In the genomic region with DNA sequence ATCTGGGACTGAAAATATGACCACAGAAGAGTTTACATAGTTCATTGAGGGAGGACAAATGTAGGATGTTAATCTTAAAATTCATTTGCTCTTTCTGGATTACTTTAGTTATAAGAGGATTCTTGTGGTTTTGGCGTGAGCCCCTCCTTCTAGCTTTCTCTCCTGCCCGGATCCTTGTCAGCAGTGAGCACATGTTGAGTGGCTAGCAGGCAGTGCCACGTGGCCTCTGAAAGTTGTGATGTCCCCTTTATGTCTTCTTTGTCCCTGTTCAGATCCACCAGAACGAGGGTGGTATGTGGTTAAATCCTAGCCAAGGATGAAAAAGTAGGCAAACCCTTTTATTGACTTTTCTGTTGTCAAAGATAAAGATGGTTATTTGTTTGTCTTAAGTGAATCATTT, we compare ENCODE assay signal across 26 cellular contexts.
DNase-seq lines count a peak whose midpoint lies in the region; ATAC-seq and TF ChIP-seq lines count a peak whose summit lies in the region.
"Had no signal": no experiment of that assay in that cellular context is flagged by ENCODE, and none has a peak within 500 bp of the region (broad histone marks: within the 10 kb centered on the region; RNA-seq: fewer than 3 reads in every experiment).

No MANE protein-coding gene starts in this region.

- ATAC-seq in left lung = peak; percentile 63
- peak; percentile 22 for ATAC-seq in upper lobe of right lung
- ATAC-seq in GM19455 (IDR thresholded peaks at IDR 0.05; ENCODE audit: unreplicated experiment) = no peak
- ATAC-seq in GM21619 (IDR thresholded peaks at IDR 0.05; ENCODE audit: unreplicated experiment) = no peak
- ATAC-seq: Right ventricle myocardium inferior had no signal

- H3K9me3 ChIP-seq in left lung (no peaks in the 10 kb centered on the region), upper lobe of right lung (no peaks in the 10 kb centered on the region)
- H3K9me3 ChIP-seq: MG63, Peyer's patch, SK-N-SH had no signal

- TF ChIP-seq CTCF in left lung (IDR thresholded peaks at IDR 0.05) (no peak), upper lobe of right lung (IDR thresholded peaks at IDR 0.05) (no peak)

- intact Hi-C loops in left lung (cut with DNase I) (no loop called here), upper lobe of right lung (cut with DNase I) (no loop called here)

- H3K4me3 ChIP-seq in left lung = no peak overlapping the region
- H3K4me3 ChIP-seq in upper lobe of right lung = no peak overlapping the region
- H3K4me3 ChIP-seq: MG63, Peyer's patch had no signal

- H3K27me3 ChIP-seq in left lung (no peaks in the 10 kb centered on the region), upper lobe of right lung (no peaks in the 10 kb centered on the region)
- H3K27me3 ChIP-seq: Peyer's patch had no signal

- H3K36me3 ChIP-seq in left lung = no peaks in the 10 kb centered on the region
- H3K36me3 ChIP-seq in upper lobe of right lung = no peaks in the 10 kb centered on the region
- H3K36me3 ChIP-seq: MG63, Peyer's patch had no signal

- DNase-seq in ELR (ENCODE audit: low read depth) (peak; percentile 17), left lung (no peak), upper lobe of right lung (no peak), NCI-H446 treated with DMSO at 0.1 percent for 48 hours (lab: John Stamatoyannopoulos, UW) (no peak)
- DNase-seq: ACHN; Calu3; CD8-positive, alpha-beta memory T cell; DMS153; GF-D8; H7; Kasumi-1; MG63; NCI-H1048; NCI-H1436 treated with DMSO at 0.1 percent for 48 hours; NCI-H1930; NCI-H226; NCI-H524; NCI-H774; NK-92 treated with Interleukin-12 subunit alpha and Interleukin-12 subunit beta, amount 100 ng/mL, for 24 hours; Peyer's patch; SK-N-SH had no signal

- H3K4me1 ChIP-seq in left lung (no peaks in the 10 kb centered on the region), upper lobe of right lung (no peaks in the 10 kb centered on the region)
- H3K4me1 ChIP-seq: Peyer's patch had no signal

- H3K27ac ChIP-seq in angular gyrus (ENCODE audit: low read depth, low read length) (peak overlapping the region; percentile 38), left lung (no peak overlapping the region), upper lobe of right lung (no peak overlapping the region)
- H3K27ac ChIP-seq: C4-2B, Peyer's patch had no signal

Comparison
In these comparisons a context has a peak if more than half of its experiments do, and no peak if none do; other contexts are left out.
1. ATAC-seq: peak in left lung (single experiment) and upper lobe of right lung (single experiment); none in GM19455 (single experiment) and GM21619 (single experiment).